Comparison of ENCODE assay signal across 8 cellular contexts in the genomic region with DNA sequence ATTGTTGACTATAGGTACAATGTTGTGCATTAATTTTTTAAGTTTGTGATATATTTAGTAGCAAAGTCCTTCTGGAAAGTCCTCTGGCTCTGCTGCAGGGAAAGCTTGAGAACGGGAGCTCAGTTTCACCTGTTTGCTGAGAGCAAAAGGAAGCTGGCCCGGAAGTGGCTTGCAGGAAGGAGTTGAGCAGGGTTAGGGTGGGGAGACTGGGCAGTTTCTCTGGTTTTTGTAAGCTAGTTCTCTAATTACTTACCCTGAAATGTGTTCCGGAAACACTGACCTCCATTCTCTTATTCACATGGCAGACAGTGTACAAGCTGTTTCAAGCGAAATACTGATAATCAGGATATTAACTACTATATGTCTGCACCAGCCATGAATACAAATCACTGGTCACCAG. TPM values are rescaled to one million over a fixed set of nuclear protein-coding genes. Genes with fewer than 3 reads are reported as not detected.
DNase-seq lines count a peak whose midpoint lies in the region; ATAC-seq, FAIRE-seq and TF ChIP-seq lines count a peak whose summit lies in the region.

No MANE protein-coding gene starts in this region.

- H3K9me3 ChIP-seq in KOPT-K1 (ENCODE audit: insufficient read depth, low read length, poor library complexity, severe bottlenecking), result no peaks in the 10 kb centered on the region
- no peaks in the 10 kb centered on the region for H3K9me3 ChIP-seq in suprapubic skin

- intact Hi-C loops in posterior vena cava (cut with DNase I), result loop anchor here in 1 of 2 donors (5.0 kb wide), 1 partner anchor 39 kb away; no protein-coding TSS in a partner anchor

- no peak for FAIRE-seq in HTR-8/SVneo (lab: Jason Lieb, UNC)

- no peak for TF ChIP-seq POLR2A in suprapubic skin (IDR thresholded peaks at IDR 0.05)

- WGBS in suprapubic skin, result 44% methylated on average over 4 of the region's 4 CpGs

- peaks cover 43% of the 10 kb centered on the region for H3K4me1 ChIP-seq in suprapubic skin

- peak; percentile 35 for DNase-seq in CMK (ENCODE audit: low read depth)
- DNase-seq in coronary artery (ENCODE audit: low spot score), result no peak
- no peak for DNase-seq in suprapubic skin (ENCODE audit: low spot score in 2 of 2)
- no peak for DNase-seq in NCI-H510A (lab: John Stamatoyannopoulos, UW)
- DNase-seq in HTR-8/SVneo (ENCODE audit: insufficient read length, low spot score), result no peak
- DNase-seq in posterior vena cava (ENCODE audit: low spot score), result no peak

- H3K36me3 ChIP-seq in KOPT-K1 (ENCODE audit: insufficient read depth, low read length), result no peaks in the 10 kb centered on the region
- H3K36me3 ChIP-seq in suprapubic skin, result peaks cover 54% of the 10 kb centered on the region

- no peaks in the 10 kb centered on the region for H3K27me3 ChIP-seq in suprapubic skin

- ATAC-seq in GM21381 (IDR thresholded peaks at IDR 0.05; ENCODE audit: unreplicated experiment), result peak; percentile 88

- no peak for TF ChIP-seq EP300 in suprapubic skin (IDR thresholded peaks at IDR 0.05)

- no peak overlapping the region for H3K4me3 ChIP-seq in coronary artery
- H3K4me3 ChIP-seq in suprapubic skin, result no peak overlapping the region

- H3K27ac ChIP-seq in KOPT-K1 (ENCODE audit: low read depth, low read length, poor library complexity, severe bottlenecking) (peak overlapping the region; percentile 44), coronary artery (peak overlapping the region; percentile 76 to 86), suprapubic skin (peak overlapping the region; percentile 72)

- no peak for TF ChIP-seq CTCF in coronary artery (IDR thresholded peaks at IDR 0.05)
- TF ChIP-seq CTCF in suprapubic skin (IDR thresholded peaks at IDR 0.05), result no peak

RNA-seq across cellular contexts. Expression of gene MAP3K8, which starts 22.3 kb away (rescaled TPM):
- total RNA-seq in suprapubic skin, result 10 to 100 TPM; 21.9 to 56.4 (median 54.2) TPM
- 10 to 100 TPM; 58.3 to 62.3 TPM for total RNA-seq in posterior vena cava
